In the genomic region with DNA sequence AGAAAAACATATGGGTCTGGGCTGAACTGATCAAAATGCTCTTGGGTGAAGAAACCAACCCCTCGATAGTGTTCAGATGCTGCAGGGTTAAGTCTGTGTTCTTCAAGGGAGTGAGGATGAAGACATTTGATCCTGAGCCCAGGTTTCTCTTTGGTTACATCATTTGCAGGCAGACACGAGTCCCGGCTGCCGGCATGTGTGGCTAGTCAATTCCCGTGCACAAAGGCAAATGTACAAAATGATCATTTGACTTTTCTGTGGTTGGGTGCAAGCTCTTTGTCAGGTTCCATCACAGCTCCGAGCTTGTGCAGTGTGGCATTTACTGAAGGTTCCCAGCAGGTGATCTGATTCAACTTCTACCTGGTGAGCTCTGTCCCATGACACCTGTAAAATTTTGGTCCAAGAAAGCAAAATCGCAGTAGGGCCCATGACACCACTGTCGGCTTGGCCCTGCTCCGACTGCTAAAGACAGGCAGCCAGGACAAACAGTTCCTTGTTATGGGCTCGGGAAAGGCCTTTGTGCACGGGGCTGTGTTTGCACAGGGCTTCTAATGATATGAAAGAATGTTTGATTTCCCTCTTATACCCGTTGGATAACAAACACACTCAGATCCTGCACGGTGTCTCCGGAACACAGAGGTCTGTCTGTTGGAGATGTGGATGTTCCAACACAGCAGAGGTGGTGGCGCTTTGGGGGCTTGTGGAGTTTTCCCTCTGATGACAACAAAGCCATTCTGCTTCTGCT, we compare ENCODE assay signal across 11 cellular contexts. TPM values are rescaled to one million over a fixed set of nuclear protein-coding genes. Genes with fewer than 3 reads are reported as not detected.
DNase-seq lines count a peak whose midpoint lies in the region; TF ChIP-seq lines count a peak whose summit lies in the region.
"Had no signal": no experiment of that assay in that cellular context is flagged by ENCODE, and none has a peak within 500 bp of the region (broad histone marks: within the 10 kb centered on the region; RNA-seq: fewer than 3 reads in every experiment).

No MANE protein-coding gene starts in this region.

- H3K4me1 Mint-ChIP-seq in endodermal cell: peaks cover 13% of the 10 kb centered on the region
- H3K4me1 Mint-ChIP-seq in nephron progenitor cell: peaks cover 32% of the 10 kb centered on the region
- H3K4me1 Mint-ChIP-seq in CD4-positive, alpha-beta memory T cell: peaks cover 10 to 30% (median 18%) of the 10 kb centered on the region in 4 donors

- WGBS in endodermal cell (ENCODE audit: insufficient coverage in 1 of 2, insufficient read length in 1 of 2), 2 experiments: 91% methylated on average over 10 to 15 of the region's 15 CpGs

- CTCF ChIA-PET in CD4-positive, alpha-beta memory T cell (lab: Charles Lee; ENCODE audit: partially characterized antibody): interaction anchor here (0.6 to 9.7 kb wide), 97 partner anchors 8 to 634 kb away, joined by 3 to 326 read pairs (median 6); partner anchors contain the start of genes BACH2, CASP8AP2 and MDN1

- H3K9me3 Mint-ChIP-seq in endodermal cell: no peaks in the 10 kb centered on the region
- H3K9me3 Mint-ChIP-seq in nephron progenitor cell: no peaks in the 10 kb centered on the region
- H3K9me3 Mint-ChIP-seq in CD4-positive, alpha-beta memory T cell: peaks cover 0 to 2% (median 0%) of the 10 kb centered on the region in 8 donors

- TF ChIP-seq CTCF in endodermal cell (conservative IDR thresholded peaks at IDR 0.05) (no peak), nephron progenitor cell (IDR thresholded peaks at IDR 0.05) (no peak)

- H3K27ac Mint-ChIP-seq in endodermal cell: peak overlapping the region; percentile 35
- peak overlapping the region; percentile 44 for H3K27ac Mint-ChIP-seq in nephron progenitor cell
- H3K27ac Mint-ChIP-seq in CD4-positive, alpha-beta memory T cell: peak overlapping the region in 3 of 7 donors; percentile 15 to 65 (median 23)
- H3K27ac Mint-ChIP-seq: T-helper 2 cell treated with Interferon-gamma antibody and Interleukin-4, amounts not matched to agents 5 μg/mL and 100 μg/mL, for 36 hours had no signal

- no peaks in the 10 kb centered on the region for H3K4me1 ChIP-seq in endodermal cell (ENCODE audit: control insufficient read depth, insufficient read depth, low read length)
- peaks cover 7% of the 10 kb centered on the region for H3K4me1 ChIP-seq in CD4-positive, alpha-beta memory T cell (ENCODE audit: insufficient read depth, low read length)
- H3K4me1 ChIP-seq: HAP-1 had no signal

- peaks cover 18% of the 10 kb centered on the region for H3K36me3 Mint-ChIP-seq in endodermal cell (ENCODE audit: low read depth)
- peaks cover 17% of the 10 kb centered on the region for H3K36me3 Mint-ChIP-seq in nephron progenitor cell (ENCODE audit: low read depth)
- H3K36me3 Mint-ChIP-seq in CD4-positive, alpha-beta memory T cell: peaks cover 30 to 42% of the 10 kb centered on the region in 2 donors

- no peaks in the 10 kb centered on the region for H3K9me3 ChIP-seq in endodermal cell (ENCODE audit: control insufficient read depth, low read length)
- H3K9me3 ChIP-seq in CD4-positive, alpha-beta memory T cell (ENCODE audit: control insufficient read depth in 1 of 2, low read length in 2 of 2): no peaks in the 10 kb centered on the region
- H3K9me3 ChIP-seq: HAP-1 had no signal

- POLR2A ChIA-PET in CD4-positive, alpha-beta memory T cell (lab: Charles Lee; ENCODE audit: partially characterized antibody): interaction anchor here (0.9 to 1.6 kb wide), 12 partner anchors 12 to 538 kb away, joined by 3 to 19 read pairs (median 4); partner anchors contain the start of gene MDN1

- no peak overlapping the region for H3K27ac ChIP-seq in endodermal cell (ENCODE audit: low read depth, low read length)
- no peak overlapping the region for H3K27ac ChIP-seq in CD4-positive, alpha-beta memory T cell (ENCODE audit: low read depth, low read length)

- H3K9ac ChIP-seq in endodermal cell (ENCODE audit: extremely low read depth, low read length, poor library complexity, severe bottlenecking): no peak overlapping the region

- no peak overlapping the region for H3K4me3 ChIP-seq in endodermal cell (ENCODE audit: low read length)
- no peak overlapping the region for H3K4me3 ChIP-seq in CD4-positive, alpha-beta memory T cell (ENCODE audit: low read length in 2 of 2)
- H3K4me3 ChIP-seq: HAP-1 had no signal

- H3K27me3 ChIP-seq in endodermal cell (ENCODE audit: control insufficient read depth, insufficient read depth, low read length, poor library complexity, severe bottlenecking): no peaks in the 10 kb centered on the region
- no peaks in the 10 kb centered on the region for H3K27me3 ChIP-seq in CD4-positive, alpha-beta memory T cell (ENCODE audit: insufficient read depth, low read length)

- H3K4me3 Mint-ChIP-seq in endodermal cell (no peak overlapping the region), nephron progenitor cell (no peak overlapping the region)
- H3K4me3 Mint-ChIP-seq in CD4-positive, alpha-beta memory T cell: no peak overlapping the region
- H3K4me3 Mint-ChIP-seq: T-helper 2 cell treated with Interferon-gamma antibody and Interleukin-4, amounts not matched to agents 5 μg/mL and 100 μg/mL, for 36 hours had no signal

- peak; percentile 41 for DNase-seq in COLO668 (lab: John Stamatoyannopoulos, UW; ENCODE audit: unreplicated experiment)
- DNase-seq in NCI-H345 treated with DMSO at 0.1 percent for 48 hours (lab: John Stamatoyannopoulos, UW; ENCODE audit: unreplicated experiment): peak; percentile 62
- no peak for DNase-seq in endodermal cell
- no peak for DNase-seq in nephron progenitor cell
- DNase-seq in dermis blood vessel endothelial cell: no peak
- DNase-seq in CD4-positive, alpha-beta memory T cell: no peak
- DNase-seq in MV-4-11 (lab: John Stamatoyannopoulos, UW): no peak
- DNase-seq in dedifferentiated amniotic fluid mesenchymal stem cell (ENCODE audit: extremely low spot score): no peak

- no peaks in the 10 kb centered on the region for H3K27me3 Mint-ChIP-seq in endodermal cell (ENCODE audit: insufficient read depth)
- H3K27me3 Mint-ChIP-seq in nephron progenitor cell (ENCODE audit: low read depth, poor library complexity): no peaks in the 10 kb centered on the region
- no peaks in the 10 kb centered on the region for H3K27me3 Mint-ChIP-seq in CD4-positive, alpha-beta memory T cell

- H3K36me3 ChIP-seq in endodermal cell (ENCODE audit: control insufficient read depth, insufficient read depth, low read length): peaks cover 18% of the 10 kb centered on the region
- H3K36me3 ChIP-seq in CD4-positive, alpha-beta memory T cell (ENCODE audit: insufficient read depth, low read length): peaks cover 6% of the 10 kb centered on the region
- H3K36me3 ChIP-seq: HAP-1 had no signal

- intact Hi-C loops in CD4-positive, alpha-beta memory T cell (cut with micrococcal nuclease): loop anchor here (2.0 to 10.0 kb wide), 3 partner anchors 116 to 334 kb away; partner anchors contain the start of gene CASP8AP2

RNA-seq across cellular contexts. Expression of gene GJA10, which starts 46.9 kb away (rescaled TPM):
- total RNA-seq in endodermal cell: under 1 TPM in 1 of 2 donors, not detected in 1; 0.42 TPM
- not detected for polyA plus RNA-seq in endodermal cell (2013, experiment 1 of 2)
- not detected for polyA plus RNA-seq in endodermal cell (2013, experiment 2 of 2)
- not detected in 2 replicates for total RNA-seq in dermis blood vessel endothelial cell
- total RNA-seq in CD4-positive, alpha-beta memory T cell: not detected
- not detected for polyA plus RNA-seq in CD4-positive, alpha-beta memory T cell
- total RNA-seq: subcutaneous adipose tissue had no signal

Comparison
In these comparisons a context has a peak if more than half of its experiments do, and no peak if none do; other contexts are left out.
1. DNase-seq: peak in COLO668 (single experiment) and NCI-H345 treated with DMSO at 0.1 percent for 48 hours (single experiment); none in endodermal cell (single experiment), nephron progenitor cell (single experiment), dermis blood vessel endothelial cell (single experiment), CD4-positive, alpha-beta memory T cell (0 of 5), MV-4-11 (single experiment) and dedifferentiated amniotic fluid mesenchymal stem cell (single experiment).